ENCODE assay signal across 30 cellular contexts in the genomic region with DNA sequence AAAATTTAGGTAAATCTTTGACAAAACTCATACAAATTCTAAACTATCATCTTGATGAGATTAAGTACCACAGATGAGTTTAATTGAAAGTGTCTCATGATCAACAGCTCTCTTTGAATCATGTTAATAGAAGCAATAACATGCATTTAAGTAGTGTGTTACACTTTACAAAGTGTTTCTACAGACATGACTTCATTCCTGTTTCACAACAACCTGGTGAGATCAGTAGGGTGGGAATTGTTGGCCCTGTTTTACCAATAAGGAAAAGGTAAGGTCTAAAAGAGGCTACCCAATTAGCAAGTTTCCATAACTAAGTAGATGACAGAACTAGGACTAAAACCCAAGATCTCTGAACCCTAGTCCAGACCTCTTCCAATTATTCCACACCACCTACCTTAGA.
"Had no signal": no experiment of that assay in that cellular context is flagged by ENCODE, and none has a peak within 500 bp of the region (broad histone marks: within the 10 kb centered on the region; RNA-seq: fewer than 3 reads in every experiment).

No MANE protein-coding gene starts in this region.

- H3K27ac Mint-ChIP-seq: natural killer cell; nephron progenitor cell; neural progenitor cell; stimulated activated effector memory CD8-positive, alpha-beta T cell treated with anti-CD3 and anti-CD28 coated beads, Interleukin-12 subunit alpha, Interleukin-12 subunit beta, amount 100 ng/mL, for 72 hours; stimulated activated naive CD8-positive, alpha-beta T cell treated with anti-CD3 and anti-CD28 coated beads, Interleukin-15, Interleukin-2, amounts not matched to agents 100 ng/mL and 50 ng/mL, for 24 hours had no signal

- H3K4me3 ChIP-seq: heart left ventricle, hepatocyte, left lung, lower lobe of right lung, neural progenitor cell, psoas muscle, right lobe of liver, suprapubic skin, thoracic aorta, tibial artery, upper lobe of right lung had no signal

- DNase-seq: heart left ventricle; kidney glomerular epithelial cell; left cardiac atrium; left lung; lower lobe of right lung; mammary epithelial cell; mesenchymal stem cell; natural killer cell; nephron progenitor cell; occipital lobe; psoas muscle; right lobe of liver; stimulated activated CD4-positive, alpha-beta T cell treated with anti-CD3 and anti-CD28 coated beads, Interleukin-12 subunit alpha, Interleukin-12 subunit beta, amount 100 ng/mL, for 4 hours; stimulated activated CD4-positive, alpha-beta T cell treated with anti-CD3 and anti-CD28 coated beads, Interleukin-15, amount 100 ng/mL, for 24 hours; stimulated activated CD4-positive, alpha-beta T cell treated with anti-CD3 and anti-CD28 coated beads, Interleukin-2, amount 100 ng/mL, for 24 hours; stimulated activated CD4-positive, alpha-beta T cell treated with anti-CD3 and anti-CD28 coated beads, Interleukin-4, amount 100 ng/mL, for 1 hour; stimulated activated naive CD4-positive, alpha-beta T cell; tibial artery; trophoblast cell; upper lobe of right lung had no signal

- H3K27ac ChIP-seq: heart left ventricle, hepatocyte, left lung, lower lobe of right lung, neural progenitor cell, neutrophil, parathyroid adenoma, psoas muscle, right lobe of liver, suprapubic skin, thoracic aorta, tibial artery, upper lobe of right lung had no signal

- H3K4me1 ChIP-seq: left lung, lower lobe of right lung, right lobe of liver, suprapubic skin, upper lobe of right lung had no signal

- H3K36me3 Mint-ChIP-seq: natural killer cell; neural progenitor cell; stimulated activated effector memory CD8-positive, alpha-beta T cell treated with anti-CD3 and anti-CD28 coated beads, Interleukin-12 subunit alpha, Interleukin-12 subunit beta, amount 100 ng/mL, for 72 hours had no signal

- H3K9me3 Mint-ChIP-seq: natural killer cell; nephron progenitor cell; neural progenitor cell; stimulated activated effector memory CD8-positive, alpha-beta T cell treated with anti-CD3 and anti-CD28 coated beads, Interleukin-12 subunit alpha, Interleukin-12 subunit beta, amount 100 ng/mL, for 72 hours; stimulated activated naive CD8-positive, alpha-beta T cell treated with anti-CD3 and anti-CD28 coated beads, Interleukin-15, Interleukin-2, amounts not matched to agents 100 ng/mL and 50 ng/mL, for 24 hours had no signal

- H3K27me3 ChIP-seq: heart left ventricle, hepatocyte, left lung, neural progenitor cell, neutrophil, right lobe of liver, suprapubic skin, tibial artery, upper lobe of right lung had no signal

- H3K4me3 Mint-ChIP-seq: natural killer cell; nephron progenitor cell; neural progenitor cell; stimulated activated effector memory CD8-positive, alpha-beta T cell treated with anti-CD3 and anti-CD28 coated beads, Interleukin-12 subunit alpha, Interleukin-12 subunit beta, amount 100 ng/mL, for 72 hours; stimulated activated naive CD8-positive, alpha-beta T cell treated with anti-CD3 and anti-CD28 coated beads, Interleukin-15, Interleukin-2, amounts not matched to agents 100 ng/mL and 50 ng/mL, for 24 hours had no signal

- H3K4me1 Mint-ChIP-seq: natural killer cell; neural progenitor cell; stimulated activated effector memory CD8-positive, alpha-beta T cell treated with anti-CD3 and anti-CD28 coated beads, Interleukin-12 subunit alpha, Interleukin-12 subunit beta, amount 100 ng/mL, for 72 hours had no signal

- FAIRE-seq: keratinocyte, urothelium cell line had no signal

- ATAC-seq: heart left ventricle; left cardiac atrium; left lung; lower lobe of right lung; natural killer cell; psoas muscle; right lobe of liver; stimulated activated effector memory CD8-positive, alpha-beta T cell treated with anti-CD3 and anti-CD28 coated beads, Interleukin-12 subunit alpha, Interleukin-12 subunit beta, amount 100 ng/mL, for 72 hours had no signal

- H3K9me3 ChIP-seq: heart left ventricle, left lung, lower lobe of right lung, neutrophil, psoas muscle, right lobe of liver, suprapubic skin, thoracic aorta, tibial artery, upper lobe of right lung had no signal

- H3K36me3 ChIP-seq: heart left ventricle, left lung, lower lobe of right lung, neural progenitor cell, neutrophil, right lobe of liver, suprapubic skin, thoracic aorta, tibial artery, upper lobe of right lung had no signal
